ENCODE assay signal across 24 cellular contexts in the genomic region with DNA sequence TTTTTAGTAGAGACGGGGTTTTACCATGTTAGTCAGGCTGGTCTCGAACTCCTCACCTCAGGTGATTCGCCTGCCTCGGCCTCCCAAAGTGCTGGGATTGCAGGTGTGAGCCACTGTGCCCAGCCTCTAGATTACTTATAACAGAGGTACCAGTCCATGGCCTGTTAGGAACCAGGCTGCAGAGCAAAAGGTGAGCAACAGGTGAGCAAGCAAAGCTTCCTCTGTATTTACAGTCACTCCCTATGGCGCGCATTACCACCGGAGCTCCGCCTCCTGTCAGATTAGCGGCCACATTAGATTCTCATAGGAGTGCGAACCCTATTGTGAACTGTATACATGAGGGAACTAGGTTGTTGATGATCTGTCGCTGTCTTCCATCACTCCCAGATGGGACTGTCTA.
"Had no signal": no experiment of that assay in that cellular context is flagged by ENCODE, and none has a peak within 500 bp of the region (broad histone marks: within the 10 kb centered on the region; RNA-seq: fewer than 3 reads in every experiment).

No MANE protein-coding gene starts in this region.

- H3K4me1 ChIP-seq: uterus had no signal

- H3K36me3 ChIP-seq: stomach, suprapubic skin, thoracic aorta, thyroid gland, tibial artery, tibial nerve, transverse colon, upper lobe of left lung, upper lobe of right lung, uterus, vagina had no signal

- H3K27ac ChIP-seq: stomach, suprapubic skin, testis, thoracic aorta, thyroid gland, tibial artery, tibial nerve, transverse colon, upper lobe of left lung, upper lobe of right lung, uterus, vagina had no signal

- H3K4me3 ChIP-seq: stomach, suprapubic skin, testis, thoracic aorta, thyroid gland, tibial artery, tibial nerve, transverse colon, upper lobe of left lung, upper lobe of right lung, uterus, vagina had no signal

- H3K9me3 ChIP-seq: suprapubic skin, testis, thoracic aorta, thyroid gland, upper lobe of right lung, uterus, vagina had no signal

- DNase-seq: stimulated activated CD4-positive, alpha-beta T cell treated with anti-CD3 and anti-CD28 coated beads, Interleukin-2, amount 100 ng/mL, for 48 hours; stimulated activated CD4-positive, alpha-beta T cell treated with anti-CD3 and anti-CD28 coated beads, Interleukin-4, amount 100 ng/mL, for 1 hour; stimulated activated CD4-positive, alpha-beta T cell treated with anti-CD3 and anti-CD28 coated beads, Interleukin-4, amount 100 ng/mL, for 24 hours; stimulated activated CD4-positive, alpha-beta T cell treated with anti-CD3 and anti-CD28 coated beads, Interleukin-4, amount 100 ng/mL, for 4 hours; stimulated activated CD8-positive, alpha-beta memory T cell treated with anti-CD3 and anti-CD28 coated beads, Interleukin-4, amount 100 ng/mL, for 48 hours; stimulated activated naive B cell treated with anti-CD40 and anti-IgM and Interleukin-4, amounts not matched to agents 10 μg/mL and 1 μg/mL and 100 μg/mL, for 72 hours; stimulated activated naive CD4-positive, alpha-beta T cell; stimulated activated naive CD4-positive, alpha-beta T cell treated with Interleukin-2 at 50 U/mL for 16 hours; stimulated activated naive CD8-positive, alpha-beta T cell treated with anti-CD3 and anti-CD28 coated beads, Interleukin-15, amount 100 ng/mL, for 72 hours; stimulated activated naive CD8-positive, alpha-beta T cell treated with anti-CD3 and anti-CD28 coated beads, Interleukin-15, Interleukin-2, amounts not matched to agents 100 U/mL and 50 U/mL, for 24 hours; stomach; substantia nigra; testis; thyroid gland; tibial artery; transverse colon; trophoblast cell; upper lobe of left lung; upper lobe of right lung; uterus had no signal
